ENCODE assay signal across 14 cellular contexts in genomic region chr1:79741720-79742421, GRCh38.
A peak's percentile ranks its signal among the peaks of the same experiment; 100 is the strongest.
DNase-seq lines count a peak whose midpoint lies in the region; ATAC-seq and TF ChIP-seq lines count a peak whose summit lies in the region.
"Had no signal": no experiment of that assay in that cellular context is flagged by ENCODE, and none has a peak within 500 bp of the region (broad histone marks: within the 10 kb centered on the region; RNA-seq: fewer than 3 reads in every experiment).

No MANE protein-coding gene starts in this region.

- H3K27ac ChIP-seq in sigmoid colon: no peak overlapping the region
- H3K27ac ChIP-seq in GM23248: no peak overlapping the region
- H3K27ac ChIP-seq in H9 (ENCODE audit: insufficient read length, low read depth, low read length): no peak overlapping the region
- H3K27ac ChIP-seq: esophagus squamous epithelium had no signal

- no peak overlapping the region for H3K18ac ChIP-seq in H9 (ENCODE audit: insufficient read length, low read depth, low read length)

- no peak overlapping the region for H3K4me3 Mint-ChIP-seq in activated B cell treated with CpG ODN at 0.5 μM for 24 hours
- H3K4me3 Mint-ChIP-seq in H9: no peak overlapping the region
- H3K4me3 Mint-ChIP-seq: CD8-positive, alpha-beta memory T cell; central memory CD8-positive, alpha-beta T cell; naive thymus-derived CD8-positive, alpha-beta T cell had no signal

- no peak overlapping the region for H4K5ac ChIP-seq in H9 (ENCODE audit: insufficient read length, low read depth, low read length)

- no peak overlapping the region for H4K8ac ChIP-seq in H9 (replicated peaks; ENCODE audit: insufficient read length, low read depth, low read length)

- H4K20me1 ChIP-seq in GM23248 (ENCODE audit: insufficient read depth) (no peaks in the 10 kb centered on the region), H9 (ENCODE audit: control insufficient read depth, insufficient read depth, insufficient read length) (no peaks in the 10 kb centered on the region)

- H3K36me3 ChIP-seq in sigmoid colon: no peaks in the 10 kb centered on the region
- H3K36me3 ChIP-seq in GM23248 (ENCODE audit: low read depth): no peaks in the 10 kb centered on the region
- H3K36me3 ChIP-seq: esophagus squamous epithelium had no signal

- no peak overlapping the region for H3K4me3 ChIP-seq in sigmoid colon
- H3K4me3 ChIP-seq in GM23248: no peak overlapping the region
- H3K4me3 ChIP-seq: esophagus squamous epithelium had no signal

- peak; percentile 95 for ATAC-seq in GM18867 (IDR thresholded peaks at IDR 0.05; ENCODE audit: unreplicated experiment)
- ATAC-seq in GM21528 (IDR thresholded peaks at IDR 0.05; ENCODE audit: low FRiP score, unreplicated experiment): peak; percentile 97
- peak; percentile 90 for ATAC-seq in HG03066 (IDR thresholded peaks at IDR 0.05; ENCODE audit: low read depth, unreplicated experiment)
- ATAC-seq in activated B cell treated with CpG ODN at 0.5 μM for 24 hours (ENCODE audit: low read depth): peak; percentile 40
- ATAC-seq: naive thymus-derived CD8-positive, alpha-beta T cell had no signal

- H4K91ac ChIP-seq in H9 (ENCODE audit: insufficient read length, low read depth, low read length): no peak overlapping the region

- POLR2A ChIA-PET in activated B cell treated with CpG ODN at 0.5 μM for 24 hours (lab: Charles Lee): no interaction called here

- intact Hi-C loops in activated B cell treated with CpG ODN at 0.5 μM for 24 hours (cut with micrococcal nuclease) (no loop called here), sigmoid colon (cut with DNase I) (no loop called here)

- in situ Hi-C loops in GM23248 (cut with MboI): no loop called here

- no peaks in the 10 kb centered on the region for H3F3A ChIP-seq in GM23248 (ENCODE audit: insufficient read depth)

- H2BK12ac ChIP-seq in H9 (ENCODE audit: insufficient read length, low read depth, low read length): no peak overlapping the region

- WGBS in sigmoid colon, 2 donors: 83 to 87% methylated on average over 3 of the region's 3 CpGs
- WGBS in GM23248 (ENCODE audit: low coverage in 1 of 2, low lambda C conversion rate in 2 of 2, missing lambda C conversion rate in 2 of 2), 2 experiments: 42 to 59% methylated on average over 3 of the region's 3 CpGs
- WGBS in H9 (ENCODE audit: extremely low coverage, insufficient read length, low lambda C conversion rate): no CpG with 5 or more reads among the region's 3 CpGs

- no peak overlapping the region for H2BK5ac ChIP-seq in H9 (ENCODE audit: insufficient read length, low read length)

- H3K27me3 ChIP-seq in sigmoid colon (no peaks in the 10 kb centered on the region), GM23248 (replicated peaks; ENCODE audit: insufficient read depth) (no peaks in the 10 kb centered on the region), H9 (ENCODE audit: insufficient read depth, low read length) (no peaks in the 10 kb centered on the region)
- H3K27me3 ChIP-seq: esophagus squamous epithelium had no signal

- H3K27ac Mint-ChIP-seq in activated B cell treated with CpG ODN at 0.5 μM for 24 hours (peak overlapping the region; percentile 36), H9 (no peak overlapping the region; a peak in 1 of 7 replicates)
- H3K27ac Mint-ChIP-seq: CD8-positive, alpha-beta memory T cell; naive thymus-derived CD8-positive, alpha-beta T cell had no signal

- H3K9ac ChIP-seq in GM23248: no peak overlapping the region
- no peak overlapping the region for H3K9ac ChIP-seq in H9 (ENCODE audit: extremely low read depth, insufficient read length, low read length)

- H3K9me3 Mint-ChIP-seq in activated B cell treated with CpG ODN at 0.5 μM for 24 hours (peaks cover 8% of the 10 kb centered on the region), H9 (peaks cover 0 to 3% of the 10 kb centered on the region in 2 experiments; a peak in 2 of 5 replicates)
- H3K9me3 Mint-ChIP-seq: central memory CD8-positive, alpha-beta T cell had no signal

- no peak overlapping the region for H3T11ph ChIP-seq in H9 (ENCODE audit: low read length)

- H3K36me3 Mint-ChIP-seq in activated B cell treated with CpG ODN at 0.5 μM for 24 hours (ENCODE audit: low read depth) (no peaks in the 10 kb centered on the region), H9 (ENCODE audit: insufficient read depth in 1 of 3, low read depth in 3 of 3) (peaks cover 0 to 1% (median 0%) of the 10 kb centered on the region in 3 experiments; a peak in 1 of 7 replicates)
- H3K36me3 Mint-ChIP-seq: CD8-positive, alpha-beta memory T cell; naive thymus-derived CD8-positive, alpha-beta T cell had no signal

- no peak overlapping the region for H3K23ac ChIP-seq in H9 (ENCODE audit: insufficient read length, low read depth, low read length)

- H2BK120ac ChIP-seq in H9 (ENCODE audit: low read depth, low read length, poor library complexity, severe bottlenecking): no peak overlapping the region

- no peaks in the 10 kb centered on the region for H3K79me1 ChIP-seq in H9 (ENCODE audit: insufficient read depth, low read depth, low read length, poor library complexity, severe bottlenecking)

- H2AFZ ChIP-seq in GM23248: no peak overlapping the region
- H2AFZ ChIP-seq in H9 (ENCODE audit: low read length): no peak overlapping the region

- H3K4me1 ChIP-seq in sigmoid colon (no peaks in the 10 kb centered on the region), GM23248 (ENCODE audit: insufficient read depth) (no peaks in the 10 kb centered on the region), H9 (ENCODE audit: insufficient read depth, low read length) (no peaks in the 10 kb centered on the region)
- H3K4me1 ChIP-seq: esophagus squamous epithelium had no signal

- H3K23me2 ChIP-seq in H9 (ENCODE audit: insufficient read length, low read depth, low read length, poor library complexity, severe bottlenecking): no peaks in the 10 kb centered on the region

- H3K14ac ChIP-seq in H9 (ENCODE audit: insufficient read depth, low read length): no peak overlapping the region

- no peak overlapping the region for H3K56ac ChIP-seq in H9 (ENCODE audit: insufficient read length, low read depth, low read length)

- H3K9me3 ChIP-seq in sigmoid colon (no peaks in the 10 kb centered on the region), GM23248 (ENCODE audit: low read depth) (no peaks in the 10 kb centered on the region), H9 (ENCODE audit: control insufficient read depth, low read depth, low read length) (no peaks in the 10 kb centered on the region)

- H3K79me2 ChIP-seq in GM23248 (ENCODE audit: insufficient read depth) (no peaks in the 10 kb centered on the region), H9 (ENCODE audit: insufficient read depth, low read length) (no peaks in the 10 kb centered on the region)

- no peak overlapping the region for H2BK15ac ChIP-seq in H9 (ENCODE audit: low read depth, low read length)

- no peak for DNase-seq in activated B cell treated with CpG ODN at 0.5 μM for 24 hours
- no peak for DNase-seq in NCI-H510A (lab: John Stamatoyannopoulos, UW)
- no peak for DNase-seq in sigmoid colon
- no peak for DNase-seq in GM23248
- DNase-seq in H9: no peak
- DNase-seq: activated T-cell treated with anti-CD3 and anti-CD28 coated beads, Interleukin-2, amount 50 U/mL, for 48 hours; CD8-positive, alpha-beta memory T cell; esophagus squamous epithelium; naive thymus-derived CD8-positive, alpha-beta T cell; small intestine had no signal

- H3K9me2 ChIP-seq in GM23248 (ENCODE audit: insufficient read depth): no peaks in the 10 kb centered on the region

- H2BK20ac ChIP-seq in H9 (ENCODE audit: low read depth, low read length, poor library complexity, severe bottlenecking): no peak overlapping the region

- CTCF ChIA-PET in activated B cell treated with CpG ODN at 0.5 μM for 24 hours (lab: Charles Lee): no interaction called here

- TF ChIP-seq EP300 in sigmoid colon (IDR thresholded peaks at IDR 0.05): no peak

- TF ChIP-seq CTCF in activated B cell treated with CpG ODN at 0.5 μM for 24 hours (IDR thresholded peaks at IDR 0.05): no peak
- no peak for TF ChIP-seq CTCF in sigmoid colon (IDR thresholded peaks at IDR 0.05)
- TF ChIP-seq CTCF in H9 (conservative IDR thresholded peaks at IDR 0.05): no peak

- H3K4me2 ChIP-seq in GM23248 (ENCODE audit: unreplicated experiment): no peak overlapping the region
- no peak overlapping the region for H3K4me2 ChIP-seq in H9 (ENCODE audit: insufficient read depth, insufficient read length, low read length)

- no peak for TF ChIP-seq POLR2A in sigmoid colon (IDR thresholded peaks at IDR 0.05)

- no peaks in the 10 kb centered on the region for H3K27me3 Mint-ChIP-seq in activated B cell treated with CpG ODN at 0.5 μM for 24 hours
- no peaks in the 10 kb centered on the region for H3K27me3 Mint-ChIP-seq in H9 (ENCODE audit: low read depth)
- H3K27me3 Mint-ChIP-seq: CD8-positive, alpha-beta memory T cell; central memory CD8-positive, alpha-beta T cell; naive thymus-derived CD8-positive, alpha-beta T cell had no signal

- H3K4me1 Mint-ChIP-seq in activated B cell treated with CpG ODN at 0.5 μM for 24 hours (peaks cover 8% of the 10 kb centered on the region), H9 (no peaks in the 10 kb centered on the region)
- H3K4me1 Mint-ChIP-seq: CD8-positive, alpha-beta memory T cell; central memory CD8-positive, alpha-beta T cell; naive thymus-derived CD8-positive, alpha-beta T cell had no signal

- H3K4ac ChIP-seq in H9 (ENCODE audit: low read depth, low read length): no peak overlapping the region

- H2AK5ac ChIP-seq in H9 (ENCODE audit: insufficient read length, low read length): no peak overlapping the region

Comparison
In these comparisons a context has a peak if more than half of its experiments do, and no peak if none do; other contexts are left out.
1. ATAC-seq: peak in every context shown above with its lines; median percentile 97 in GM21528; 95 in GM18867; 90 in HG03066; 40 in activated B cell treated with CpG ODN at 0.5 μM for 24 hours.